Comparison of ENCODE assay signal across 1 cellular context in genomic region chr7:47724335-47724982, GRCh38.
TF ChIP-seq lines count a peak whose summit lies in the region.

No MANE protein-coding gene starts in this region.

TF ChIP-seq in H1, 55 proteins besides CTCF, POLR2A, EP300 and RAD21 (continued from another document):
- TF ChIP-seq POLR2AphosphoS5 (IDR thresholded peaks at IDR 0.05; ENCODE audit: low read depth, low read length) (no peak), SP1 (IDR thresholded peaks at IDR 0.05; ENCODE audit: low read depth, low read length) (no peak), ASH2L (IDR thresholded peaks at IDR 0.05; ENCODE audit: low read length) (peak; percentile 24), GABPA (IDR thresholded peaks at IDR 0.05; ENCODE audit: borderline replicate concordance, insufficient read depth, low read length) (no peak), EGR1 (IDR thresholded peaks at IDR 0.05; ENCODE audit: borderline replicate concordance, low read depth, low read length) (no peak), KDM4A (IDR thresholded peaks at IDR 0.05; ENCODE audit: low read depth, low read length, severe bottlenecking) (no peak), JUND (IDR thresholded peaks at IDR 0.05; ENCODE audit: low read length) (peak; percentile 50; the same call in 1 of the 2 replicates), JUN (IDR thresholded peaks at IDR 0.05; ENCODE audit: low read depth, low read length) (0 out of 2 replicates have a peak, but pooled peaks have one; percentile 40), HDAC6 (IDR thresholded peaks at IDR 0.05; ENCODE audit: low read depth, low read length) (no peak), RXRA (IDR thresholded peaks at IDR 0.05; ENCODE audit: insufficient read depth, low read depth, low read length) (no peak), SRF (IDR thresholded peaks at IDR 0.05; ENCODE audit: low read depth, low read length) (no peak), CEBPB (IDR thresholded peaks at IDR 0.05; ENCODE audit: low read depth, low read length) (no peak), E2F6 (IDR thresholded peaks at IDR 0.05) (no peak), FOSL1 (IDR thresholded peaks at IDR 0.05; ENCODE audit: insufficient read depth, low read depth, low read length) (no peak), GTF2F1 (IDR thresholded peaks at IDR 0.05; ENCODE audit: borderline replicate concordance, low read depth, low read length) (no peak), CHD1 (IDR thresholded peaks at IDR 0.05; ENCODE audit: low read depth, low read length) (no peak), CHD2 (IDR thresholded peaks at IDR 0.05; ENCODE audit: low read length) (no peak), RNF2 (IDR thresholded peaks at IDR 0.05; ENCODE audit: borderline replicate concordance, low read depth, low read length, missing control alignments, poor library complexity, severe bottlenecking) (no peak), MAX (IDR thresholded peaks at IDR 0.05) (0 out of 2 replicates have a peak, but pooled peaks have one; percentile 34), TAF1 (IDR thresholded peaks at IDR 0.05; ENCODE audit: low read depth, low read length) (no peak), RBBP5 (IDR thresholded peaks at IDR 0.05; ENCODE audit: borderline replicate concordance, low read depth, low read length) (no peak), SUZ12 (IDR thresholded peaks at IDR 0.05; ENCODE audit: low read length) (no peak), MAFK (IDR thresholded peaks at IDR 0.05; ENCODE audit: low read depth, low read length) (no peak)
